Comparison of ENCODE assay signal across 16 cellular contexts in genomic region chr10:95485445-95485844, GRCh38.
DNase-seq lines count a peak whose midpoint lies in the region; ATAC-seq, FAIRE-seq and TF ChIP-seq lines count a peak whose summit lies in the region.
"Had no signal": no experiment of that assay in that cellular context is flagged by ENCODE, and none has a peak within 500 bp of the region (broad histone marks: within the 10 kb centered on the region; RNA-seq: fewer than 3 reads in every experiment).

No MANE protein-coding gene starts in this region.

- WGBS in mesodermal cell (ENCODE audit: insufficient coverage in 2 of 2), 2 experiments, result 88% methylated on average over 1 of the region's 3 CpGs; no CpG with 5 or more reads in 1 of the 2 experiments

- FAIRE-seq in H54 (lab: Jason Lieb, UNC) (no peak), bronchial epithelial cell (lab: Jason Lieb, UNC) (no peak)
- FAIRE-seq: G401.6, GM18507 had no signal

- H3K36me3 ChIP-seq in bronchial epithelial cell (ENCODE audit: control insufficient read depth, insufficient read depth, low read length) (no peaks in the 10 kb centered on the region), mesodermal cell (ENCODE audit: control insufficient read depth, insufficient read depth, low read length) (no peaks in the 10 kb centered on the region)

- no peak for TF ChIP-seq POLR2A in H54 (IDR thresholded peaks at IDR 0.05; ENCODE audit: low read depth, low read length)

- no peak for ATAC-seq in natural killer cell treated with Interleukin-12 subunit alpha and Interleukin-12 subunit beta and Interleukin-15 and Interleukin-18, amount 100 ng/mL, for 72 hours
- ATAC-seq in HG03354 (IDR thresholded peaks at IDR 0.05; ENCODE audit: poor library complexity, severe bottlenecking, unreplicated experiment), result no peak

- no peaks in the 10 kb centered on the region for H3K4me1 ChIP-seq in mesodermal cell (ENCODE audit: control insufficient read depth, insufficient read depth, low read length, poor library complexity, severe bottlenecking)

- TF ChIP-seq CTCF in bronchial epithelial cell (IDR thresholded peaks at IDR 0.05; ENCODE audit: insufficient read depth, low read length, severe bottlenecking), result no peak

- peak overlapping the region; percentile 20 for H3K27ac ChIP-seq in mesodermal cell (ENCODE audit: low read depth, low read length, severe bottlenecking)

- H3K9me3 Mint-ChIP-seq in natural killer cell treated with Interleukin-12 subunit alpha and Interleukin-12 subunit beta and Interleukin-15 and Interleukin-18, amount 100 ng/mL, for 72 hours, result no peaks in the 10 kb centered on the region

- no peaks in the 10 kb centered on the region for H3K9me3 ChIP-seq in mesodermal cell (ENCODE audit: control insufficient read depth, low read length)

- H3K4me1 Mint-ChIP-seq in natural killer cell treated with Interleukin-12 subunit alpha and Interleukin-12 subunit beta and Interleukin-15 and Interleukin-18, amount 100 ng/mL, for 72 hours (ENCODE audit: low read depth in 2 of 2), result peaks cover 0 to 3% of the 10 kb centered on the region in 2 donors

- DNase-seq in A172 (ENCODE audit: low spot score), result peak; percentile 75
- DNase-seq in H54 (ENCODE audit: insufficient read length, low spot score), result peak; percentile 56
- DNase-seq in bronchial epithelial cell (ENCODE audit: low read depth), result peak; percentile 26
- no peak for DNase-seq in activated gamma-delta T cell (lab: John Stamatoyannopoulos, UW)
- no peak for DNase-seq in D341Med (ENCODE audit: low spot score)
- DNase-seq in natural killer cell treated with Interleukin-12 subunit alpha and Interleukin-12 subunit beta and Interleukin-15 and Interleukin-18, amount 100 ng/mL, for 72 hours (ENCODE audit: low spot score), result no peak
- DNase-seq: amygdala; CD4-positive, CD25-positive, alpha-beta regulatory T cell; GOT3; NCI-H2227 treated with DMSO at 0.1 percent for 48 hours; stimulated activated CD4-positive, alpha-beta T cell treated with anti-CD3 and anti-CD28 coated beads, Interleukin-2, amount 100 ng/mL, for 24 hours had no signal

- peaks cover 0 to 2% of the 10 kb centered on the region in 2 donors for H3K27me3 Mint-ChIP-seq in natural killer cell treated with Interleukin-12 subunit alpha and Interleukin-12 subunit beta and Interleukin-15 and Interleukin-18, amount 100 ng/mL, for 72 hours

- H3K27ac Mint-ChIP-seq in natural killer cell treated with Interleukin-12 subunit alpha and Interleukin-12 subunit beta and Interleukin-15 and Interleukin-18, amount 100 ng/mL, for 72 hours, result no peak overlapping the region

- no peaks in the 10 kb centered on the region for H3K36me3 Mint-ChIP-seq in natural killer cell treated with Interleukin-12 subunit alpha and Interleukin-12 subunit beta and Interleukin-15 and Interleukin-18, amount 100 ng/mL, for 72 hours
- H3K36me3 Mint-ChIP-seq: CD4-positive, CD25-positive, alpha-beta regulatory T cell had no signal

- H3K4me3 ChIP-seq in bronchial epithelial cell (ENCODE audit: low read depth, low read length) (no peak overlapping the region), mesodermal cell (ENCODE audit: extremely low read depth, insufficient read depth, low read length, poor library complexity, severe bottlenecking) (no peak overlapping the region)
- H3K4me3 ChIP-seq: lung had no signal

- H3K4me3 Mint-ChIP-seq in natural killer cell treated with Interleukin-12 subunit alpha and Interleukin-12 subunit beta and Interleukin-15 and Interleukin-18, amount 100 ng/mL, for 72 hours, result no peak overlapping the region
- H3K4me3 Mint-ChIP-seq: CD4-positive, CD25-positive, alpha-beta regulatory T cell had no signal

- no peaks in the 10 kb centered on the region for H3K27me3 ChIP-seq in bronchial epithelial cell (ENCODE audit: control insufficient read depth, insufficient read depth, low read length)

Comparison
In these comparisons a context has a peak if more than half of its experiments do, and no peak if none do; other contexts are left out.
1. DNase-seq: peak in A172 (single experiment), H54 (single experiment) and bronchial epithelial cell (single experiment); none in activated gamma-delta T cell (single experiment), D341Med (single experiment) and natural killer cell treated with Interleukin-12 subunit alpha and Interleukin-12 subunit beta and Interleukin-15 and Interleukin-18, amount 100 ng/mL, for 72 hours (single experiment).